In genomic region chr15:91109885-91110284, GRCh38 we compare ENCODE assay signal across 33 cellular contexts. TPM values are rescaled to one million over a fixed set of nuclear protein-coding genes. Genes with fewer than 3 reads are reported as not detected.
"Had no signal": no experiment of that assay in that cellular context is flagged by ENCODE, and none has a peak within 500 bp of the region (broad histone marks: within the 10 kb centered on the region; RNA-seq: fewer than 3 reads in every experiment).

No MANE protein-coding gene starts in this region.

- H3K27me3 ChIP-seq: adrenal gland, ascending aorta had no signal

- H3K4me1 ChIP-seq: adrenal gland, ascending aorta had no signal

- FAIRE-seq: bronchial epithelial cell, TTC549 had no signal

- H3K4me3 ChIP-seq: adrenal gland, ascending aorta, cardiac muscle cell had no signal

- H3K27ac ChIP-seq: adrenal gland, ascending aorta, cardiac muscle cell, VCaP had no signal

- H3K36me3 ChIP-seq: adrenal gland, ascending aorta, cardiac muscle cell had no signal

- H3K9me3 ChIP-seq: adrenal gland, ascending aorta had no signal

- DNase-seq: activated B cell treated with CpG ODN at 0.5 μM for 24 hours; activated CD4-positive, alpha-beta memory T cell treated with anti-CD3 and anti-CD28 coated beads for 36 hours; activated CD4-positive, alpha-beta T cell treated with anti-CD3 and anti-CD28 coated beads for 36 hours; activated CD4-positive, alpha-beta T cell treated with anti-CD3 and anti-CD28 coated beads for 48 hours; activated CD4-positive, alpha-beta T cell treated with anti-CD3 and anti-CD28 coated beads, Interleukin-2, amount 50 U/mL, for 1 hour; activated CD4-positive, alpha-beta T cell treated with anti-CD3 and anti-CD28 coated beads, Interleukin-2, amount 50 U/mL, for 4 hours; activated CD4-positive, CD25-positive, alpha-beta regulatory T cell treated with anti-CD3 and anti-CD28 coated beads, Interleukin-2, amount 50 U/mL, for 72 hours; activated CD8-positive, alpha-beta memory T cell treated with anti-CD3 and anti-CD28 coated beads, Interleukin-2, amount 50 U/mL, for 4 hours; activated CD8-positive, alpha-beta T cell treated with anti-CD3 and anti-CD28 coated beads for 36 hours; activated effector memory CD4-positive, alpha-beta T cell treated with anti-CD3 and anti-CD28 coated beads, Interleukin-2, amount 50 U/mL, for 16 hours; activated gamma-delta T cell treated with Interleukin-2 at 50 U/mL for 16 hours; activated naive CD4-positive, alpha-beta T cell; activated naive CD4-positive, alpha-beta T cell treated with anti-CD3 and anti-CD28 coated beads for 36 hours; activated naive CD4-positive, alpha-beta T cell treated with anti-CD3 and anti-CD28 coated beads, Interleukin-2, amount 50 U/mL, for 16 hours; activated naive CD8-positive, alpha-beta T cell treated with anti-CD3 and anti-CD28 coated beads for 36 hours; activated T-cell treated with anti-CD3 and anti-CD28 coated beads for 4 hours; activated T-cell treated with anti-CD3 and anti-CD28 coated beads, Interleukin-2, amount 50 U/mL, for 1 hour; activated T-cell treated with anti-CD3 and anti-CD28 coated beads, Interleukin-2, amount 50 U/mL, for 4 hours; activated T-cell treated with anti-CD3 and anti-CD28 coated beads, Interleukin-2, amount 50 U/mL, for 72 hours; adrenal gland; amniotic stem cell; anterior cingulate cortex; T-helper 1 cell; T-helper 2 cell; T-helper 9 cell had no signal

- ATAC-seq: activated CD4-positive, alpha-beta T cell treated with anti-CD3 and anti-CD28 coated beads for 36 hours; activated CD8-positive, alpha-beta T cell treated with anti-CD3 and anti-CD28 coated beads for 36 hours; activated naive CD4-positive, alpha-beta T cell treated with anti-CD3 and anti-CD28 coated beads, Interleukin-2, amount 50 U/mL, for 72 hours; activated T-cell treated with anti-CD3 and anti-CD28 coated beads, Interleukin-2, amount 50 U/mL, for 4 hours; activated T-cell treated with anti-CD3 and anti-CD28 coated beads, Interleukin-2, amount 50 U/mL, for 72 hours; activated T-helper 17 cell treated with anti-CD3 and anti-CD28 coated beads, Interleukin-2, amount 50 U/mL, for 72 hours had no signal

RNA-seq across cellular contexts. Expression of gene SV2B, which starts 9.8 kb away (rescaled TPM):
- total RNA-seq: activated B cell treated with CpG ODN at 0.5 μM for 24 hours; activated CD8-positive, alpha-beta T cell treated with anti-CD3 and anti-CD28 coated beads for 36 hours; chondrocyte had no signal
